13 cellular contexts compared by ENCODE assay signal in the genomic region with DNA sequence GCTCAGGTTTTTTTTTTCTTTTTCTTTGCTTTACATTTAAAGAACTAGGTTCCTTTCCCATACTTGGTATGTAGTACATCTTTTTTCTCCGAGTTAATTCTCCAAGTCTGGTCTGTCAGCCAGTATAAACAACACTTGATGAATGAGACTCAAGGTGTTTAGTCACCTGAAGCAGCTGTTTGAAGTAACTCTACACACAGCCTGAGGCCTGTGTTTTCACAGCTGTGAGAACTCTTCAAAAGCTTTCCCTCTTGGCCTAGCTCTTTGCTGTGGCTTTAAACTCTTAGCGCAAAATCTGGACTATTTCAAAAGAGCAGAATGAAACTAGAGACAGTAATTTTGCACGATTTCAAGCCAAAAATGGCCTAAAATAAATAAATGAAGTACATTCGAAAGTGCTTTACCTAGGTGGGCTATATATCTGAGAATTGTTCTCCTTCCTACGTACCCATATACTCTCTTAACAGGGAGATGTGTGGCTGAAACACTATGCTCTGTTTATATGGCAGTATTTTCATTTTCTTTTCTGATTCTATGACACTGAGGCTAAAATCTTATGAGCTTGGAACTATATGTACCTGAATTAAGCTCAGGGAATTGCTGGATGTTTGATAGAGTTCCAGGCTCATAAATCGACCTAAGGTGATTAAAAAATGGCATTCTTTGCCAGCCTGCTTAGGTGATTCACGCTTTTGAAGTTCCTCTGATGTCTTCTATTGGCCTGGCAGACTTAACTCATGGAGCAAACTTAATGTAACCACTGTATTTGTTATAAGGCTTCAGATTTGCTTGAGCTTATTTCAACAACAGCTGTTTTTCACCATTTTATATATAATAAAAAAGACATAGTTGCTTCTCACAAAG.
A peak's percentile ranks its signal among the peaks of the same experiment; 100 is the strongest.
DNase-seq lines count a peak whose midpoint lies in the region; ATAC-seq, FAIRE-seq and TF ChIP-seq lines count a peak whose summit lies in the region.
"Had no signal": no experiment of that assay in that cellular context is flagged by ENCODE, and none has a peak within 500 bp of the region (broad histone marks: within the 10 kb centered on the region; RNA-seq: fewer than 3 reads in every experiment).

No MANE protein-coding gene starts in this region.

- H3K27me3 ChIP-seq in GM12878 (replicated peaks in 1 of 2; ENCODE audit: control insufficient read depth in 2 of 2, insufficient read depth in 2 of 2, low read length in 1 of 2) (no peaks in the 10 kb centered on the region), mesenchymal stem cell (ENCODE audit: control insufficient read depth in 1 of 2, insufficient read depth in 1 of 2, low read length in 2 of 2) (no peaks in the 10 kb centered on the region)
- no peaks in the 10 kb centered on the region for H3K27me3 ChIP-seq in CD8-positive, alpha-beta memory T cell (ENCODE audit: insufficient read depth, low read length, poor library complexity, severe bottlenecking)

- no peak for ATAC-seq in GM12878
- no peak for ATAC-seq in GM18502 (IDR thresholded peaks at IDR 0.05; ENCODE audit: poor library complexity, unreplicated experiment)
- ATAC-seq in HG03565 (IDR thresholded peaks at IDR 0.05; ENCODE audit: unreplicated experiment), result no peak
- no peak for ATAC-seq in GM19035 (IDR thresholded peaks at IDR 0.05; ENCODE audit: unreplicated experiment)

- RAD21 ChIA-PET in GM12878 (lab: Charles Lee; ENCODE audit: unreplicated experiment), result no interaction called here

- no peak overlapping the region for H2BK5ac ChIP-seq in mesenchymal stem cell (ENCODE audit: low read depth, low read length, poor library complexity, severe bottlenecking)

- no peak overlapping the region for H4K8ac ChIP-seq in mesenchymal stem cell (ENCODE audit: low read length)

- TF ChIP-seq POLR2A in GM12878 (IDR thresholded peaks at IDR 0.05; ENCODE audit: low read depth, low read length), result no peak

- no peak for TF ChIP-seq CTCF in GM12878 (IDR thresholded peaks at IDR 0.05 in 2 of 3, conservative IDR thresholded peaks at IDR 0.05 in 1 of 3; ENCODE audit: control insufficient read depth in 2 of 3, extremely low read depth in 1 of 3, insufficient read depth in 1 of 3, low read depth in 3 of 3, low read length in 3 of 3)

- in situ Hi-C loops in GM12878 (cut with MboI), result no loop called here

- H3K79me2 ChIP-seq in GM12878 (ENCODE audit: control insufficient read depth, insufficient read depth, low read length), result no peaks in the 10 kb centered on the region

- H3K4me1 ChIP-seq in GM12878 (ENCODE audit: control insufficient read depth, insufficient read depth, low read length), result no peaks in the 10 kb centered on the region
- no peaks in the 10 kb centered on the region for H3K4me1 ChIP-seq in mesenchymal stem cell (ENCODE audit: control insufficient read depth, insufficient read depth, low read depth, low read length)
- no peaks in the 10 kb centered on the region for H3K4me1 ChIP-seq in CD8-positive, alpha-beta memory T cell (ENCODE audit: insufficient read depth, low read length)

- H3K36me3 ChIP-seq in GM12878 (ENCODE audit: control insufficient read depth in 2 of 2, insufficient read depth in 2 of 2, low read length in 1 of 2) (no peaks in the 10 kb centered on the region), mesenchymal stem cell (ENCODE audit: control insufficient read depth in 1 of 2, insufficient read depth in 2 of 2, low read depth in 1 of 2, low read length in 2 of 2) (no peaks in the 10 kb centered on the region)
- no peaks in the 10 kb centered on the region for H3K36me3 ChIP-seq in CD8-positive, alpha-beta memory T cell (ENCODE audit: insufficient read depth, low read length)

- CTCF ChIA-PET in GM12878 (lab: Yijun Ruan, JAX), result no interaction called here
- CTCF ChIA-PET in CD8-positive, alpha-beta memory T cell (lab: Charles Lee), result no interaction called here

- H3K36me3 Mint-ChIP-seq in CD8-positive, alpha-beta memory T cell, result no peaks in the 10 kb centered on the region
- H3K36me3 Mint-ChIP-seq: activated naive CD8-positive, alpha-beta T cell treated with anti-CD3 and anti-CD28 coated beads, Interleukin-2, amount 10 ng/mL, durations not matched to agents 7 days and 5 days had no signal

- H3K4me3 Mint-ChIP-seq in CD8-positive, alpha-beta memory T cell, result no peak overlapping the region
- H3K4me3 Mint-ChIP-seq: activated naive CD8-positive, alpha-beta T cell treated with anti-CD3 and anti-CD28 coated beads, Interleukin-2, amount 10 ng/mL, durations not matched to agents 7 days and 5 days had no signal

- no peak for TF ChIP-seq EP300 in GM12878 (IDR thresholded peaks at IDR 0.05; ENCODE audit: borderline replicate concordance in 1 of 2, control insufficient read depth in 1 of 2, low read depth in 2 of 2, low read length in 2 of 2)

- no peak overlapping the region for H2BK12ac ChIP-seq in mesenchymal stem cell (ENCODE audit: low read length in 2 of 2)

- no peak overlapping the region for H3K23ac ChIP-seq in mesenchymal stem cell (ENCODE audit: low read length in 2 of 2)

- H3K27ac ChIP-seq in GM12878 (ENCODE audit: control insufficient read depth, insufficient read depth), result no peak overlapping the region
- peak overlapping the region; percentile 23 for H3K27ac ChIP-seq in mesenchymal stem cell (ENCODE audit: low read length, poor library complexity, severe bottlenecking)
- H3K27ac ChIP-seq in CD8-positive, alpha-beta memory T cell (ENCODE audit: low read depth, low read length), result no peak overlapping the region

- H2BK120ac ChIP-seq in mesenchymal stem cell (ENCODE audit: low read depth, low read length), result no peak overlapping the region

- no peak overlapping the region for H3K4ac ChIP-seq in mesenchymal stem cell (ENCODE audit: low read depth in 1 of 2, low read length in 2 of 2)

- H2AK5ac ChIP-seq in mesenchymal stem cell (ENCODE audit: low read length, severe bottlenecking), result no peak overlapping the region

- WGBS in GM12878 (ENCODE audit: insufficient coverage, insufficient replicate concordance, low lambda C conversion rate, missing lambda C conversion rate), result 39% methylated on average over 7 of the region's 7 CpGs
- 71% methylated on average over 6 of the region's 7 CpGs for WGBS in mesenchymal stem cell

- H3K27ac Mint-ChIP-seq in CD8-positive, alpha-beta memory T cell, result peak overlapping the region in 1 of 8 donors; percentile 61
- H3K27ac Mint-ChIP-seq: activated naive CD8-positive, alpha-beta T cell treated with anti-CD3 and anti-CD28 coated beads, Interleukin-2, amount 10 ng/mL, durations not matched to agents 7 days and 5 days had no signal

- H3K9ac ChIP-seq in GM12878 (ENCODE audit: control insufficient read depth, insufficient read depth, low read length) (no peak overlapping the region), mesenchymal stem cell (ENCODE audit: low read length) (no peak overlapping the region)

- H3K18ac ChIP-seq in mesenchymal stem cell (ENCODE audit: low read depth in 1 of 2, low read length in 2 of 2), result no peak overlapping the region

- H2AFZ ChIP-seq in GM12878 (ENCODE audit: control insufficient read depth, low read depth, low read length) (peak overlapping the region; percentile 15), mesenchymal stem cell (ENCODE audit: low read depth, low read length) (no peak overlapping the region)

- peaks cover 0 to 2% of the 10 kb centered on the region in 2 donors for H3K27me3 Mint-ChIP-seq in CD8-positive, alpha-beta memory T cell
- H3K27me3 Mint-ChIP-seq: activated naive CD8-positive, alpha-beta T cell treated with anti-CD3 and anti-CD28 coated beads, Interleukin-2, amount 10 ng/mL, durations not matched to agents 7 days and 5 days had no signal

- no peak for FAIRE-seq in GM12878 (lab: Jason Lieb, UNC)

- H4K91ac ChIP-seq in mesenchymal stem cell (ENCODE audit: low read length), result no peak overlapping the region

- BruUV-seq in GM12878 (replicated peaks; lab: Mats Ljungman, UMichigan), result no TSS peak

- H3K79me1 ChIP-seq in mesenchymal stem cell (replicated peaks; ENCODE audit: low read length, poor library complexity, severe bottlenecking), result no peaks in the 10 kb centered on the region

- H3K4me2 ChIP-seq in GM12878 (ENCODE audit: control insufficient read depth, insufficient read depth) (no peak overlapping the region), mesenchymal stem cell (ENCODE audit: low read length, poor library complexity, severe bottlenecking) (no peak overlapping the region)

- DNase-seq in COLO668 (lab: John Stamatoyannopoulos, UW; ENCODE audit: unreplicated experiment) (peak; percentile 48), NCI-H146 treated with DMSO at 0.1 percent for 48 hours (lab: John Stamatoyannopoulos, UW; ENCODE audit: unreplicated experiment) (peak; percentile 68), GM12878 (ENCODE audit: low read depth, low spot score) (no peak), mesenchymal stem cell (peak; percentile 24)
- DNase-seq in CD8-positive, alpha-beta memory T cell, result no peak
- DNase-seq: activated naive CD8-positive, alpha-beta T cell treated with anti-CD3 and anti-CD28 coated beads, Interleukin-2, amount 10 ng/mL, durations not matched to agents 7 days and 5 days; effector CD4-positive, alpha-beta T cell; hippocampal formation; NCI-H526 treated with DMSO at 0.1 percent for 48 hours; stimulated activated naive CD4-positive, alpha-beta T cell treated with Interleukin-2 at 50 U/mL for 16 hours had no signal

- TF ChIP-seq RAD21 in GM12878 (IDR thresholded peaks at IDR 0.05; ENCODE audit: insufficient read depth, low read depth, low read length), result no peak

- no peak overlapping the region for H3K14ac ChIP-seq in mesenchymal stem cell (ENCODE audit: low read length in 2 of 2)

- SMC1A ChIA-PET in GM12878 (lab: Charles Lee; ENCODE audit: uncharacterized antibody, unreplicated experiment), result interaction anchor here (0.5 to 1.0 kb wide), 3 partner anchors 129 to 959 kb away, joined by 3 read pairs; no protein-coding TSS in a partner anchor

- no peak overlapping the region for H2BK15ac ChIP-seq in mesenchymal stem cell (ENCODE audit: low read depth, poor library complexity, severe bottlenecking)

- no peaks in the 10 kb centered on the region for H3K9me3 ChIP-seq in GM12878 (replicated peaks; ENCODE audit: control insufficient read depth, insufficient read depth, low read length)
- no peaks in the 10 kb centered on the region for H3K9me3 ChIP-seq in mesenchymal stem cell (ENCODE audit: control insufficient read depth, low read length)
- no peaks in the 10 kb centered on the region for H3K9me3 ChIP-seq in CD8-positive, alpha-beta memory T cell (ENCODE audit: low read length)

- intact Hi-C loops in GM12878 (cut with micrococcal nuclease; ENCODE audit: unreplicated experiment), result no loop called here

- POLR2A ChIA-PET in GM12878 (lab: Charles Lee), result no interaction called here
- POLR2A ChIA-PET in CD8-positive, alpha-beta memory T cell (lab: Charles Lee), result no interaction called here

- H3K4me3 ChIP-seq in GM12878 (no peak overlapping the region), mesenchymal stem cell (ENCODE audit: insufficient read depth in 1 of 2, low read depth in 1 of 2, low read length in 2 of 2) (no peak overlapping the region)
- H3K4me3 ChIP-seq in CD8-positive, alpha-beta memory T cell (ENCODE audit: low read length), result no peak overlapping the region

- H4K20me1 ChIP-seq in GM12878 (ENCODE audit: control insufficient read depth, insufficient read depth), result no peaks in the 10 kb centered on the region

- H3K4me1 Mint-ChIP-seq in CD8-positive, alpha-beta memory T cell, result no peaks in the 10 kb centered on the region
- H3K4me1 Mint-ChIP-seq: activated naive CD8-positive, alpha-beta T cell treated with anti-CD3 and anti-CD28 coated beads, Interleukin-2, amount 10 ng/mL, durations not matched to agents 7 days and 5 days had no signal

- H3K9me3 Mint-ChIP-seq in CD8-positive, alpha-beta memory T cell, result no peaks in the 10 kb centered on the region
- H3K9me3 Mint-ChIP-seq: activated naive CD8-positive, alpha-beta T cell treated with anti-CD3 and anti-CD28 coated beads, Interleukin-2, amount 10 ng/mL, durations not matched to agents 7 days and 5 days had no signal

Comparison
In these comparisons a context has a peak if more than half of its experiments do, and no peak if none do; other contexts are left out.
1. DNase-seq: peak in COLO668 (single experiment), NCI-H146 treated with DMSO at 0.1 percent for 48 hours (single experiment) and mesenchymal stem cell (single experiment); none in GM12878 (single experiment) and CD8-positive, alpha-beta memory T cell (0 of 5).